7 cellular contexts compared by ENCODE assay signal in genomic region chr17:61251939-61252865, GRCh38.
DNase-seq lines count a peak whose midpoint lies in the region; ATAC-seq and TF ChIP-seq lines count a peak whose summit lies in the region.

No MANE protein-coding gene starts in this region.

- peak; percentile 99 for DNase-seq in Kasumi-1 (lab: John Stamatoyannopoulos, UW)
- DNase-seq in chondrocyte (ENCODE audit: low spot score) = peak; percentile 92
- DNase-seq in mesenchymal stem cell = peak; percentile 100
- peak; percentile 99 to 100 for DNase-seq in thyroid gland

- WGBS in mesenchymal stem cell = 4% methylated on average over 8 of the region's 10 CpGs
- WGBS in thyroid gland, 2 donors = 4 to 14% methylated on average over 10 of the region's 10 CpGs

- no peak overlapping the region for H2AFZ ChIP-seq in mesenchymal stem cell (ENCODE audit: low read depth, low read length)

- no peaks in the 10 kb centered on the region for H3K9me3 ChIP-seq in mesenchymal stem cell (ENCODE audit: control insufficient read depth, low read length)
- no peaks in the 10 kb centered on the region for H3K9me3 ChIP-seq in thyroid gland

- H3K27me3 ChIP-seq in mesenchymal stem cell (ENCODE audit: control insufficient read depth in 1 of 2, insufficient read depth in 1 of 2, low read length in 2 of 2) (no peaks in the 10 kb centered on the region), thyroid gland (no peaks in the 10 kb centered on the region)

- H3K27me3 Mint-ChIP-seq in chondrocyte (ENCODE audit: low read depth) = no peaks in the 10 kb centered on the region

- no peaks in the 10 kb centered on the region for H3K36me3 ChIP-seq in mesenchymal stem cell (ENCODE audit: control insufficient read depth in 1 of 2, insufficient read depth in 2 of 2, low read depth in 1 of 2, low read length in 2 of 2)
- no peaks in the 10 kb centered on the region for H3K36me3 ChIP-seq in thyroid gland

- no peak overlapping the region for H3K14ac ChIP-seq in mesenchymal stem cell (ENCODE audit: low read length in 2 of 2)

- peak overlapping the region in 1 of 2 experiments; percentile 13 for H3K4ac ChIP-seq in mesenchymal stem cell (ENCODE audit: low read depth in 1 of 2, low read length in 2 of 2)

- intact Hi-C loops in thyroid gland (cut with DNase I) = loop anchor here (5.0 kb wide), 1 partner anchor 45 kb away; no protein-coding TSS in a partner anchor

- peaks cover 52% of the 10 kb centered on the region for H3K4me1 Mint-ChIP-seq in chondrocyte (ENCODE audit: low read depth)

- H3K23ac ChIP-seq in mesenchymal stem cell (ENCODE audit: low read length in 2 of 2) = no peak overlapping the region

- H3K4me1 ChIP-seq in mesenchymal stem cell (ENCODE audit: control insufficient read depth, insufficient read depth, low read depth, low read length) = peaks cover 3% of the 10 kb centered on the region
- H3K4me1 ChIP-seq in thyroid gland = peaks cover 74 to 80% of the 10 kb centered on the region in 2 donors

- no peak overlapping the region for H2BK15ac ChIP-seq in mesenchymal stem cell (ENCODE audit: low read depth, poor library complexity, severe bottlenecking)

- H3K9ac ChIP-seq in mesenchymal stem cell (ENCODE audit: low read length) = peak overlapping the region; percentile 72

- TF ChIP-seq CTCF in chondrocyte (IDR thresholded peaks at IDR 0.05) = no peak
- no peak for TF ChIP-seq CTCF in thyroid gland (IDR thresholded peaks at IDR 0.05)

- peak overlapping the region; percentile 86 for H3K27ac Mint-ChIP-seq in chondrocyte (ENCODE audit: unreplicated experiment)

- no peak overlapping the region for H2AK5ac ChIP-seq in mesenchymal stem cell (ENCODE audit: low read length, severe bottlenecking)

- H3K4me3 ChIP-seq in mesenchymal stem cell (ENCODE audit: insufficient read depth in 1 of 2, low read depth in 1 of 2, low read length in 2 of 2) = peak overlapping the region in 1 of 2 experiments; percentile 21
- H3K4me3 ChIP-seq in thyroid gland (replicated peaks in 1 of 3) = no peak overlapping the region

- H2BK120ac ChIP-seq in mesenchymal stem cell (ENCODE audit: low read depth, low read length) = peak overlapping the region; percentile 50

- H3K36me3 Mint-ChIP-seq in chondrocyte (ENCODE audit: low read depth) = no peaks in the 10 kb centered on the region

- ATAC-seq in HG02973 (IDR thresholded peaks at IDR 0.05; ENCODE audit: unreplicated experiment) (no peak), HG03175 (IDR thresholded peaks at IDR 0.05; ENCODE audit: unreplicated experiment) (no peak), HG02759 (IDR thresholded peaks at IDR 0.05; ENCODE audit: unreplicated experiment) (no peak)

- H2BK12ac ChIP-seq in mesenchymal stem cell (ENCODE audit: low read length in 2 of 2) = peak overlapping the region in 1 of 2 experiments; percentile 51

- H3K27ac ChIP-seq in mesenchymal stem cell (ENCODE audit: low read length, poor library complexity, severe bottlenecking) (no peak overlapping the region), thyroid gland (peak overlapping the region; percentile 74 to 88 (median 88))

- H3K79me1 ChIP-seq in mesenchymal stem cell (replicated peaks; ENCODE audit: low read length, poor library complexity, severe bottlenecking) = no peaks in the 10 kb centered on the region

- peak overlapping the region; percentile 19 for H4K8ac ChIP-seq in mesenchymal stem cell (ENCODE audit: low read length)

- peak overlapping the region; percentile 17 to 90 for H3K18ac ChIP-seq in mesenchymal stem cell (ENCODE audit: low read depth in 1 of 2, low read length in 2 of 2)

- no peak overlapping the region for H3K4me2 ChIP-seq in mesenchymal stem cell (ENCODE audit: low read length, poor library complexity, severe bottlenecking)

- peak overlapping the region; percentile 4 for H4K91ac ChIP-seq in mesenchymal stem cell (ENCODE audit: low read length)

- H3K4me3 Mint-ChIP-seq in chondrocyte (ENCODE audit: unreplicated experiment) = peak overlapping the region; percentile 10

- H3K9me3 Mint-ChIP-seq in chondrocyte (ENCODE audit: low read depth) = no peaks in the 10 kb centered on the region

- H2BK5ac ChIP-seq in mesenchymal stem cell (ENCODE audit: low read depth, low read length, poor library complexity, severe bottlenecking) = no peak overlapping the region

- peak in 1 of 2 donors; percentile 31 for TF ChIP-seq POLR2A in thyroid gland (IDR thresholded peaks at IDR 0.05)
